7 cellular contexts compared by ENCODE assay signal in genomic region chr5:101143526-101143925, GRCh38.
"Had no signal": no experiment of that assay in that cellular context is flagged by ENCODE, and none has a peak within 500 bp of the region (broad histone marks: within the 10 kb centered on the region; RNA-seq: fewer than 3 reads in every experiment).

No MANE protein-coding gene starts in this region.

- H2AFZ ChIP-seq: GM23248 had no signal

- H3K4me3 ChIP-seq: GM23248, HAP-1, K562 had no signal

- H3K4me1 ChIP-seq: HAP-1 had no signal

- H3K9ac ChIP-seq: GM23248 had no signal

- H3K36me3 ChIP-seq: HAP-1 had no signal

- ATAC-seq: HCT116, K562 had no signal

- DNase-seq: GM23248, H7, HFFc6, IMR-90 had no signal

- H3K27ac Mint-ChIP-seq: HFFc6 had no signal

- H3K27ac ChIP-seq: GM23248 had no signal

- H3K9me3 ChIP-seq: HAP-1 had no signal

- H3K4me3 Mint-ChIP-seq: HFFc6 had no signal
